8 cellular contexts compared by ENCODE assay signal in the genomic region with DNA sequence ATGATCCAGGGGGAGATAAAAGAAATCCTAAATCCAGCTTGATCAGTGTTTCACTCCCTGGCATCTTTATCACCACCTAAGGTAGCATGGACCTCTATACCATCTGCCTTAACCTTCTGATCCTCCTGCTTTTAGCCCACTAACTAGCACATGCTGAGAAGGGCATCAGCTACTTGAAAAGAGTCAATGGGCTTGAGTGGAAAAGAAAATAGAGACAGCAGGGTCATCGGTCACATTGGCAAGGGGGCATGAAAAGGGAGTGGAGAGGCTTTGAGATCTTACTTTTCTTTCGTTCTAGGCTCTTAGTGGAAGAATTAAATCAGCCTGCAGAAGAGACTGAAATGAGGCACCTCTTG.
DNase-seq lines count a peak whose midpoint lies in the region; ATAC-seq and TF ChIP-seq lines count a peak whose summit lies in the region.

No MANE protein-coding gene starts in this region.

- ATAC-seq in GM18870 (IDR thresholded peaks at IDR 0.05; ENCODE audit: unreplicated experiment) (no peak), GM19023 (IDR thresholded peaks at IDR 0.05; ENCODE audit: unreplicated experiment) (no peak), HG03139 (IDR thresholded peaks at IDR 0.05; ENCODE audit: unreplicated experiment) (no peak)

- peak overlapping the region; percentile 92 for H3K9ac ChIP-seq in BLaER1
- H3K9ac ChIP-seq in KMS-11: peak overlapping the region; percentile 93

- DNase-seq in coronary artery (ENCODE audit: low spot score): no peak
- no peak for DNase-seq in stimulated activated CD8-positive, alpha-beta memory T cell treated with anti-CD3 and anti-CD28 coated beads, Interleukin-4, amount 100 ng/mL, for 48 hours

- TF ChIP-seq CTCF in KMS-11 (conservative IDR thresholded peaks at IDR 0.05; ENCODE audit: low read depth, low read length): no peak
- no peak for TF ChIP-seq CTCF in coronary artery (IDR thresholded peaks at IDR 0.05)
- no peak for TF ChIP-seq CTCF in nephron (IDR thresholded peaks at IDR 0.05; ENCODE audit: unreplicated experiment in 3 of 3)

- H3K27me3 Mint-ChIP-seq in nephron (ENCODE audit: low read depth): no peaks in the 10 kb centered on the region

- H3K4me1 ChIP-seq in BLaER1 (peaks cover 25% of the 10 kb centered on the region), KMS-11 (ENCODE audit: low read depth, poor library complexity, severe bottlenecking) (peaks cover 11% of the 10 kb centered on the region)

- peaks cover 28% of the 10 kb centered on the region; the same call in 1 of the 2 replicates for H3K36me3 ChIP-seq in BLaER1
- no peaks in the 10 kb centered on the region for H3K36me3 ChIP-seq in KMS-11 (ENCODE audit: insufficient read depth)

- no peaks in the 10 kb centered on the region for H3K79me2 ChIP-seq in KMS-11 (ENCODE audit: insufficient read depth, low read depth)

- H3K4me3 ChIP-seq in BLaER1: peak overlapping the region; percentile 82
- H3K4me3 ChIP-seq in KMS-11 (IDR thresholded peaks at IDR 0.05; ENCODE audit: insufficient read depth, low read depth, low read length): peak overlapping the region; percentile 42
- H3K4me3 ChIP-seq in coronary artery: peak overlapping the region; percentile 84

- peaks cover 11% of the 10 kb centered on the region for H3K36me3 Mint-ChIP-seq in nephron (ENCODE audit: low read depth)

- H3K27me3 ChIP-seq in BLaER1: no peaks in the 10 kb centered on the region
- no peaks in the 10 kb centered on the region for H3K27me3 ChIP-seq in KMS-11 (ENCODE audit: insufficient read depth, low read depth)

- H3K4me2 ChIP-seq in BLaER1 (peak overlapping the region; percentile 89), KMS-11 (peak overlapping the region; percentile 69)

- H2AFZ ChIP-seq in KMS-11 (ENCODE audit: low read depth): peak overlapping the region; percentile 99

- peak overlapping the region; percentile 92 to 97 (median 95) for H3K4me3 Mint-ChIP-seq in nephron

- H3K9me3 ChIP-seq in BLaER1: no peaks in the 10 kb centered on the region

- peak overlapping the region; percentile 95 to 97 (median 97) for H3K27ac Mint-ChIP-seq in nephron

- H3K27ac ChIP-seq in BLaER1: peak overlapping the region; percentile 92
- H3K27ac ChIP-seq in KMS-11: peak overlapping the region; percentile 90
- H3K27ac ChIP-seq in coronary artery: peak overlapping the region; percentile 81 to 94

- peaks cover 25% of the 10 kb centered on the region for H3K4me1 Mint-ChIP-seq in nephron

- H4K20me1 ChIP-seq in BLaER1: no peaks in the 10 kb centered on the region
- H4K20me1 ChIP-seq in KMS-11 (ENCODE audit: insufficient read depth): no peaks in the 10 kb centered on the region

- no peaks in the 10 kb centered on the region for H3K9me3 Mint-ChIP-seq in nephron
